In the genomic region with DNA sequence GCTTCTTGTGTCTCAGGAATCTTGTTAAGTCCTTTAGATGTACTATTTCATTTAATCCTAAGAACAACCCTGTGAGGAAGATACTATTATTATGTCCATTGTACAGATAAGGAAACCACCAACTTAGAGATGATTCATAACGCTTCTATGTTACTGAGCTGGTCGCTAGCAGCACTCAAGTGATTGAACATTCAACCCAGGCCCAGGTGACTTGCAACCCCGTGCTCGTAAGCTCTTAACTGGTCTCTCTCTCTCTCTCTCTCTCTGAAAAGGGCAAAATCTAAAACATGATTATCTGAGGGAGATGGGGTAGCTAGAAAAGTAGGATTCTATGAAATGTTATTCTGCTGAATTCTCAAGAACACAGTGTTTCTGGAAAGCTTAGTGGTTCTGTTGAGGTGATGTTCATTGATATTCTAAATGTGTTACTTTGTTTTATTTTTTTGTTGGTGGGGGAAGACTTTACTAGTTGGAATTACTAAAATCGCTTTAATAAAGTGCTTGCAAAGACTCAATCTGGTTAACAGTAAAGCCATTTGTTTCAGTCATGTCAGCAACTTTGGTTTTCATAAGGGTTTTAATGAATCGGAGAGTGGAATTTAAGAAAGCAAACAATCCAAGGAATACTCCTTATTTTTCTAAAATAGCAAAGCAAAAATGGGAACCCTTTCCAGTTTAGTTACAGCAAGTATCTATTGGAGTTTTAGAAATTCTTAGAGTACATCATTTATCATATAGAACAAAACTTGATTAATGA, we compare ENCODE assay signal across 11 cellular contexts.
DNase-seq lines count a peak whose midpoint lies in the region; ATAC-seq and TF ChIP-seq lines count a peak whose summit lies in the region.
"Had no signal": no experiment of that assay in that cellular context is flagged by ENCODE, and none has a peak within 500 bp of the region (broad histone marks: within the 10 kb centered on the region; RNA-seq: fewer than 3 reads in every experiment).

No MANE protein-coding gene starts in this region.

- no peak overlapping the region for H3K27ac Mint-ChIP-seq in activated CD4-positive, alpha-beta T cell treated with anti-CD3 and anti-CD28 coated beads, Interleukin-2, amount 10 ng/mL, durations not matched to agents 24 days and 14 days
- H3K27ac Mint-ChIP-seq in activated CD4-positive, alpha-beta T cell treated with anti-CD3 and anti-CD28 coated beads, Interleukin-2, amount 10 ng/mL, durations not matched to agents 7 days and 5 days, result no peak overlapping the region
- peak overlapping the region; percentile 34 for H3K27ac Mint-ChIP-seq in stimulated activated memory B cell treated with anti-CD40 and anti-IgM and Interleukin-4, amounts not matched to agents 10 μg/mL and 1 μg/mL and 100 μg/mL, for 72 hours
- H3K27ac Mint-ChIP-seq: T-helper 1 cell treated with Interleukin-12 subunit alpha and Interleukin-12 subunit beta and Interleukin-4 antibody, amounts not matched to agents 30 μg/mL and 1 μg/mL, for 36 hours had no signal

- no peak overlapping the region for H3K27ac ChIP-seq in coronary artery
- H3K27ac ChIP-seq: transverse colon had no signal

- POLR2A ChIA-PET in activated CD4-positive, alpha-beta T cell treated with anti-CD3 and anti-CD28 coated beads, Interleukin-2, amount 10 ng/mL, durations not matched to agents 7 days and 5 days (lab: Charles Lee), result no interaction called here

- CTCF ChIA-PET in activated CD4-positive, alpha-beta T cell treated with anti-CD3 and anti-CD28 coated beads, Interleukin-2, amount 10 ng/mL, durations not matched to agents 7 days and 5 days (lab: Charles Lee), result interaction anchor here (0.9 to 1.4 kb wide), 2 partner anchors 11 to 23 kb away, joined by 3 to 4 read pairs; no protein-coding TSS in a partner anchor

- H3K9me3 Mint-ChIP-seq in activated CD4-positive, alpha-beta T cell treated with anti-CD3 and anti-CD28 coated beads, Interleukin-2, amount 10 ng/mL, durations not matched to agents 24 days and 14 days, result peaks cover 4% of the 10 kb centered on the region
- H3K9me3 Mint-ChIP-seq in activated CD4-positive, alpha-beta T cell treated with anti-CD3 and anti-CD28 coated beads, Interleukin-2, amount 10 ng/mL, durations not matched to agents 7 days and 5 days, result peaks cover 3% of the 10 kb centered on the region
- no peaks in the 10 kb centered on the region for H3K9me3 Mint-ChIP-seq in stimulated activated memory B cell treated with anti-CD40 and anti-IgM and Interleukin-4, amounts not matched to agents 10 μg/mL and 1 μg/mL and 100 μg/mL, for 72 hours
- H3K9me3 Mint-ChIP-seq: T-helper 1 cell treated with Interleukin-12 subunit alpha and Interleukin-12 subunit beta and Interleukin-4 antibody, amounts not matched to agents 30 μg/mL and 1 μg/mL, for 36 hours had no signal

- no peaks in the 10 kb centered on the region for H3K27me3 Mint-ChIP-seq in activated CD4-positive, alpha-beta T cell treated with anti-CD3 and anti-CD28 coated beads, Interleukin-2, amount 10 ng/mL, durations not matched to agents 24 days and 14 days
- H3K27me3 Mint-ChIP-seq in activated CD4-positive, alpha-beta T cell treated with anti-CD3 and anti-CD28 coated beads, Interleukin-2, amount 10 ng/mL, durations not matched to agents 7 days and 5 days, result no peaks in the 10 kb centered on the region
- H3K27me3 Mint-ChIP-seq in stimulated activated memory B cell treated with anti-CD40 and anti-IgM and Interleukin-4, amounts not matched to agents 10 μg/mL and 1 μg/mL and 100 μg/mL, for 72 hours, result no peaks in the 10 kb centered on the region

- H3K4me3 Mint-ChIP-seq in activated CD4-positive, alpha-beta T cell treated with anti-CD3 and anti-CD28 coated beads, Interleukin-2, amount 10 ng/mL, durations not matched to agents 24 days and 14 days, result peak overlapping the region; percentile 5
- no peak overlapping the region for H3K4me3 Mint-ChIP-seq in activated CD4-positive, alpha-beta T cell treated with anti-CD3 and anti-CD28 coated beads, Interleukin-2, amount 10 ng/mL, durations not matched to agents 7 days and 5 days
- no peak overlapping the region for H3K4me3 Mint-ChIP-seq in stimulated activated memory B cell treated with anti-CD40 and anti-IgM and Interleukin-4, amounts not matched to agents 10 μg/mL and 1 μg/mL and 100 μg/mL, for 72 hours
- H3K4me3 Mint-ChIP-seq: T-helper 1 cell treated with Interleukin-12 subunit alpha and Interleukin-12 subunit beta and Interleukin-4 antibody, amounts not matched to agents 30 μg/mL and 1 μg/mL, for 36 hours had no signal

- intact Hi-C loops in activated CD4-positive, alpha-beta T cell treated with anti-CD3 and anti-CD28 coated beads, Interleukin-2, amount 10 ng/mL, durations not matched to agents 24 days and 14 days (cut with micrococcal nuclease), result no loop called here

- DNase-seq in activated CD4-positive, alpha-beta T cell treated with anti-CD3 and anti-CD28 coated beads, Interleukin-2, amount 10 ng/mL, durations not matched to agents 24 days and 14 days, result peak; percentile 51
- no peak for DNase-seq in activated CD4-positive, alpha-beta T cell treated with anti-CD3 and anti-CD28 coated beads, Interleukin-2, amount 10 ng/mL, durations not matched to agents 7 days and 5 days
- DNase-seq in NCI-H1048 (lab: John Stamatoyannopoulos, UW) (no peak), coronary artery (ENCODE audit: low spot score) (no peak), anterior cingulate cortex (lab: John Stamatoyannopoulos, UW) (no peak)
- DNase-seq: left ventricle myocardium superior, transverse colon had no signal

- peak; percentile 42 for ATAC-seq in HG02571 (IDR thresholded peaks at IDR 0.05; ENCODE audit: unreplicated experiment)
- peak; percentile 47 for ATAC-seq in HG03469 (IDR thresholded peaks at IDR 0.05; ENCODE audit: unreplicated experiment)
- no peak for ATAC-seq in stimulated activated memory B cell treated with anti-CD40 and anti-IgM and Interleukin-4, amounts not matched to agents 10 μg/mL and 1 μg/mL and 100 μg/mL, for 72 hours
- ATAC-seq: left ventricle myocardium superior had no signal

- no peak for TF ChIP-seq CTCF in coronary artery (IDR thresholded peaks at IDR 0.05)

- H3K4me3 ChIP-seq in coronary artery, result no peak overlapping the region
- H3K4me3 ChIP-seq: transverse colon had no signal

- H3K36me3 Mint-ChIP-seq in activated CD4-positive, alpha-beta T cell treated with anti-CD3 and anti-CD28 coated beads, Interleukin-2, amount 10 ng/mL, durations not matched to agents 24 days and 14 days (ENCODE audit: low read depth), result peaks cover 8% of the 10 kb centered on the region
- peaks cover 9% of the 10 kb centered on the region for H3K36me3 Mint-ChIP-seq in activated CD4-positive, alpha-beta T cell treated with anti-CD3 and anti-CD28 coated beads, Interleukin-2, amount 10 ng/mL, durations not matched to agents 7 days and 5 days (ENCODE audit: low read depth)
- peaks cover 20% of the 10 kb centered on the region for H3K36me3 Mint-ChIP-seq in stimulated activated memory B cell treated with anti-CD40 and anti-IgM and Interleukin-4, amounts not matched to agents 10 μg/mL and 1 μg/mL and 100 μg/mL, for 72 hours

- H3K4me1 Mint-ChIP-seq in activated CD4-positive, alpha-beta T cell treated with anti-CD3 and anti-CD28 coated beads, Interleukin-2, amount 10 ng/mL, durations not matched to agents 24 days and 14 days, result peaks cover 35% of the 10 kb centered on the region
- H3K4me1 Mint-ChIP-seq in activated CD4-positive, alpha-beta T cell treated with anti-CD3 and anti-CD28 coated beads, Interleukin-2, amount 10 ng/mL, durations not matched to agents 7 days and 5 days, result peaks cover 31% of the 10 kb centered on the region
- peaks cover 58% of the 10 kb centered on the region for H3K4me1 Mint-ChIP-seq in stimulated activated memory B cell treated with anti-CD40 and anti-IgM and Interleukin-4, amounts not matched to agents 10 μg/mL and 1 μg/mL and 100 μg/mL, for 72 hours
